Comparison of ENCODE assay signal across 8 cellular contexts in genomic region chr12:107684029-107684790, GRCh38. TPM values are rescaled to one million over a fixed set of nuclear protein-coding genes. Genes with fewer than 3 reads are reported as not detected.
A peak's percentile ranks its signal among the peaks of the same experiment; 100 is the strongest.
DNase-seq lines count a peak whose midpoint lies in the region; ATAC-seq, FAIRE-seq and TF ChIP-seq lines count a peak whose summit lies in the region.
"Had no signal": no experiment of that assay in that cellular context is flagged by ENCODE, and none has a peak within 500 bp of the region (broad histone marks: within the 10 kb centered on the region; RNA-seq: fewer than 3 reads in every experiment).

No MANE protein-coding gene starts in this region.

- H3K27ac ChIP-seq in DOHH2 (ENCODE audit: low read depth, low read length) = no peak overlapping the region
- no peak overlapping the region for H3K27ac ChIP-seq in Karpas-422 (ENCODE audit: low read length)
- H3K27ac ChIP-seq in GM12878 (ENCODE audit: control insufficient read depth, insufficient read depth) = no peak overlapping the region
- no peak overlapping the region for H3K27ac ChIP-seq in body of pancreas
- no peak overlapping the region for H3K27ac ChIP-seq in sigmoid colon

- H3F3A ChIP-seq in DOHH2 (ENCODE audit: control insufficient read depth, insufficient read depth) = no peaks in the 10 kb centered on the region

- H4K20me1 ChIP-seq in DOHH2 (ENCODE audit: control insufficient read depth, insufficient read depth, low read depth, low read length) (no peaks in the 10 kb centered on the region), Karpas-422 (ENCODE audit: insufficient read depth, low read depth, low read length) (no peaks in the 10 kb centered on the region), GM12878 (ENCODE audit: control insufficient read depth, insufficient read depth) (no peaks in the 10 kb centered on the region)

- TF ChIP-seq POLR2A in GM12878 (IDR thresholded peaks at IDR 0.05; ENCODE audit: low read depth, low read length) (no peak), body of pancreas (IDR thresholded peaks at IDR 0.05) (no peak), sigmoid colon (IDR thresholded peaks at IDR 0.05) (no peak)

- H3K9me2 ChIP-seq in DOHH2 (replicated peaks; ENCODE audit: control insufficient read depth, low read length) = no peaks in the 10 kb centered on the region
- no peaks in the 10 kb centered on the region for H3K9me2 ChIP-seq in Karpas-422 (replicated peaks; ENCODE audit: insufficient read depth, low read length)

- no peak for TF ChIP-seq EP300 in GM12878 (IDR thresholded peaks at IDR 0.05; ENCODE audit: borderline replicate concordance in 1 of 2, control insufficient read depth in 1 of 2, low read depth in 2 of 2, low read length in 2 of 2)
- TF ChIP-seq EP300 in sigmoid colon (IDR thresholded peaks at IDR 0.05) = no peak

- TF ChIP-seq CTCF in DOHH2 (IDR thresholded peaks at IDR 0.05; ENCODE audit: low read depth, low read length, poor library complexity, severe bottlenecking) (no peak), GM12878 (IDR thresholded peaks at IDR 0.05 in 2 of 3, conservative IDR thresholded peaks at IDR 0.05 in 1 of 3; ENCODE audit: control insufficient read depth in 2 of 3, extremely low read depth in 1 of 3, insufficient read depth in 1 of 3, low read depth in 3 of 3, low read length in 3 of 3) (no peak), nephron (IDR thresholded peaks at IDR 0.05; ENCODE audit: unreplicated experiment in 3 of 3) (no peak), body of pancreas (IDR thresholded peaks at IDR 0.05) (no peak), sigmoid colon (IDR thresholded peaks at IDR 0.05) (no peak)

- peak overlapping the region; percentile 94 to 98 (median 97) for H3K4me3 Mint-ChIP-seq in nephron

- RAD21 ChIA-PET in GM12878 (lab: Charles Lee; ENCODE audit: unreplicated experiment) = interaction anchor here (0.9 to 1.0 kb wide), 2 partner anchors 8 to 201 kb away, joined by 3 read pairs; no protein-coding TSS in a partner anchor

- H3K27me3 Mint-ChIP-seq in nephron (ENCODE audit: low read depth) = peaks cover 7% of the 10 kb centered on the region

- no TSS peak for BruUV-seq in GM12878 (replicated peaks; lab: Mats Ljungman, UMichigan)

- peak overlapping the region; percentile 93 to 97 (median 96) for H3K27ac Mint-ChIP-seq in nephron

- intact Hi-C loops in GM12878 (cut with micrococcal nuclease; ENCODE audit: unreplicated experiment) (loop anchor here (2.0 kb wide), 1 partner anchor 77 kb away; the partner anchor contains the start of gene PRDM4), body of pancreas (cut with DNase I) (no loop called here), sigmoid colon (cut with DNase I) (loop anchor here (2.0 to 10.0 kb wide), 2 partner anchors 77 to 831 kb away; partner anchors contain the start of genes FICD and PRDM4)

- DNase-seq in Karpas-422 (no peak), GM12878 (ENCODE audit: low read depth, low spot score) (no peak), SHP77 treated with DMSO at 0.1 percent for 48 hours (lab: John Stamatoyannopoulos, UW) (no peak), body of pancreas (no peak), sigmoid colon (no peak)
- DNase-seq: hypothalamus had no signal

- POLR2A ChIA-PET in GM12878 (lab: Charles Lee) = interaction anchor here (1.4 kb wide), 1 partner anchor 75 kb away, joined by 3 read pairs; no protein-coding TSS in a partner anchor

- no peak for TF ChIP-seq RAD21 in GM12878 (IDR thresholded peaks at IDR 0.05; ENCODE audit: insufficient read depth, low read depth, low read length)

- H3K9ac ChIP-seq in Karpas-422 (ENCODE audit: low read length) (peak overlapping the region; percentile 90), GM12878 (ENCODE audit: control insufficient read depth, insufficient read depth, low read length) (no peak overlapping the region; the same call in 1 of the 2 replicates)

- peaks cover 16% of the 10 kb centered on the region for H3K36me3 Mint-ChIP-seq in nephron (ENCODE audit: low read depth)

- H3K4me1 Mint-ChIP-seq in nephron = peaks cover 23% of the 10 kb centered on the region

- H3K4me2 ChIP-seq in DOHH2 (ENCODE audit: low read length) = peak overlapping the region; percentile 86
- peak overlapping the region; percentile 92 for H3K4me2 ChIP-seq in Karpas-422 (ENCODE audit: low read depth, low read length, poor library complexity, severe bottlenecking)
- peak overlapping the region; percentile 94 for H3K4me2 ChIP-seq in GM12878 (ENCODE audit: control insufficient read depth, insufficient read depth)

- peak overlapping the region; percentile 98 for H3K4me3 ChIP-seq in DOHH2 (ENCODE audit: low read length)
- H3K4me3 ChIP-seq in Karpas-422 (ENCODE audit: low read length) = peak overlapping the region; percentile 88
- peak overlapping the region; percentile 93; the same call in 1 of the 2 replicates for H3K4me3 ChIP-seq in GM12878
- H3K4me3 ChIP-seq in body of pancreas = no peak overlapping the region
- H3K4me3 ChIP-seq in sigmoid colon = no peak overlapping the region

- H3K9me3 ChIP-seq in DOHH2 (ENCODE audit: control insufficient read depth, insufficient read depth, low read length) (no peaks in the 10 kb centered on the region), Karpas-422 (ENCODE audit: low read length) (no peaks in the 10 kb centered on the region), GM12878 (replicated peaks; ENCODE audit: control insufficient read depth, insufficient read depth, low read length) (no peaks in the 10 kb centered on the region; the same call in 2 of the 3 replicates), body of pancreas (no peaks in the 10 kb centered on the region), sigmoid colon (no peaks in the 10 kb centered on the region)

- WGBS in GM12878 (ENCODE audit: insufficient coverage, insufficient replicate concordance, low lambda C conversion rate, missing lambda C conversion rate) = 65% methylated on average over 3 of the region's 3 CpGs
- 63 to 76% methylated on average over 3 of the region's 3 CpGs for WGBS in body of pancreas, 2 donors
- 62 to 83% methylated on average over 3 of the region's 3 CpGs for WGBS in sigmoid colon, 2 donors

- H3K36me3 ChIP-seq in DOHH2 (ENCODE audit: control insufficient read depth, low read length) (peaks cover 21% of the 10 kb centered on the region), Karpas-422 (ENCODE audit: insufficient read depth, low read length) (peaks cover 10% of the 10 kb centered on the region; the same call in 1 of the 2 replicates), GM12878 (ENCODE audit: control insufficient read depth in 2 of 2, insufficient read depth in 2 of 2, low read length in 1 of 2) (peaks cover 0 to 7% of the 10 kb centered on the region in 2 experiments; a peak in 2 of 4 replicates), body of pancreas (replicated peaks in 1 of 2; ENCODE audit: insufficient read depth in 1 of 2, low read depth in 2 of 2) (peaks cover 0 to 8% of the 10 kb centered on the region in 2 donors), sigmoid colon (peaks cover 0 to 10% (median 6%) of the 10 kb centered on the region in 4 donors)

- SMC1A ChIA-PET in GM12878 (lab: Charles Lee; ENCODE audit: uncharacterized antibody, unreplicated experiment) = interaction anchor here (0.7 to 1.0 kb wide), 2 partner anchors 75 to 84 kb away, joined by 3 read pairs; no protein-coding TSS in a partner anchor

- FAIRE-seq in GM12878 (lab: Jason Lieb, UNC) = no peak

- no peaks in the 10 kb centered on the region for H3K9me3 Mint-ChIP-seq in nephron

- H3K4me1 ChIP-seq in DOHH2 (ENCODE audit: control insufficient read depth, low read length) = peaks cover 22% of the 10 kb centered on the region
- peaks cover 21% of the 10 kb centered on the region for H3K4me1 ChIP-seq in Karpas-422 (ENCODE audit: low read length)
- H3K4me1 ChIP-seq in GM12878 (ENCODE audit: control insufficient read depth, insufficient read depth, low read length) = peaks cover 3% of the 10 kb centered on the region; the same call in 1 of the 2 replicates
- peaks cover 16% of the 10 kb centered on the region for H3K4me1 ChIP-seq in body of pancreas
- peaks cover 0 to 26% (median 18%) of the 10 kb centered on the region in 4 donors for H3K4me1 ChIP-seq in sigmoid colon

- H2AFZ ChIP-seq in Karpas-422 (ENCODE audit: low read length) (0 out of 2 replicates have a peak overlapping the region, but pooled peaks have one; percentile 55), GM12878 (ENCODE audit: control insufficient read depth, low read depth, low read length) (peak overlapping the region; percentile 32; the same call in 1 of the 2 replicates)

- H3K27me3 ChIP-seq in DOHH2 (ENCODE audit: control insufficient read depth, low read length) = peaks cover 7% of the 10 kb centered on the region
- H3K27me3 ChIP-seq in Karpas-422 (ENCODE audit: low read length) = no peaks in the 10 kb centered on the region
- no peaks in the 10 kb centered on the region for H3K27me3 ChIP-seq in GM12878 (replicated peaks in 1 of 2; ENCODE audit: control insufficient read depth in 2 of 2, insufficient read depth in 2 of 2, low read length in 1 of 2)
- no peaks in the 10 kb centered on the region for H3K27me3 ChIP-seq in body of pancreas
- H3K27me3 ChIP-seq in sigmoid colon = peaks cover 0 to 8% (median 0%) of the 10 kb centered on the region in 3 donors

- no peak for ATAC-seq in GM12878
- ATAC-seq in body of pancreas = no peak

- in situ Hi-C loops in GM12878 (cut with MboI) = loop anchor here (25.0 kb wide), 1 partner anchor 828 kb away; the partner anchor contains the start of gene FICD

- CTCF ChIA-PET in GM12878 (lab: Yijun Ruan, JAX) = interaction anchor here (1.4 to 4.5 kb wide), 6 partner anchors 8 to 228 kb away, joined by 3 to 31 read pairs (median 8); no protein-coding TSS in a partner anchor

- H3K79me2 ChIP-seq in DOHH2 (ENCODE audit: control insufficient read depth, low read length) (peaks cover 34% of the 10 kb centered on the region), Karpas-422 (ENCODE audit: low read length) (peaks cover 28% of the 10 kb centered on the region), GM12878 (ENCODE audit: control insufficient read depth, insufficient read depth, low read length) (peaks cover 25% of the 10 kb centered on the region)

RNA-seq across cellular contexts. Expression of gene PWP1, which starts 1.4 kb away (rescaled TPM):
- 37.4 and 43.1 TPM in 2 replicates for total RNA-seq in Karpas-422 (2014; rRNA removed; shearing (Covaris generic); ENCODE audit: low replicate concordance)
- 112 and 139 TPM in 2 replicates for total RNA-seq in GM12878 (2013; cell fraction: nucleolus; rRNA removed)
- total RNA-seq in GM12878 (2014; rRNA removed) = 42.4 and 46.3 TPM in 2 replicates
- total RNA-seq in GM12878 (2014; rRNA removed; fragmentation: Illumina TruSeq; extraction: Trizol) = 64.0 and 65.2 TPM in 2 replicates
- 45.7 and 49.4 TPM in 2 replicates for total RNA-seq in GM12878 (2021)
- polyA plus RNA-seq in GM12878 (2011; ENCODE audit: low read depth) = 41.1 TPM
- polyA plus RNA-seq in GM12878 (2011; rRNA removed) = 93.0 and 117 TPM in 2 replicates
- 80.2 and 100 TPM in 2 replicates for polyA plus RNA-seq in GM12878 (2011; cell fraction: cytosol; rRNA removed)
- 53.7 and 106 TPM in 2 replicates for polyA plus RNA-seq in GM12878 (2011; cell fraction: nucleus; rRNA removed)
- 35.0 and 42.6 TPM in 2 replicates for polyA plus RNA-seq in GM12878 (2012)
- 76.1 and 83.5 TPM in 2 replicates for polyA plus RNA-seq in GM12878 (2014; fragmentation: Illumina TruSeq; extraction: Trizol)
- polyA plus RNA-seq in GM12878 (2014; fragmentation: Nextera tagmentation; extraction: Ambion mirVana) = 100 to 1,000 TPM; 244 to 283 TPM
- polyA plus RNA-seq in GM12878 (2014; rRNA removed) = 37.4 and 46.5 TPM in 2 replicates
- 100 to 1,000 TPM in 1 of 2 experiments, 10 to 100 TPM in 1; 99.4 to 108 TPM for polyA plus RNA-seq in GM12878 (2016; fragmentation: Nextera tagmentation; extraction: Ambion mirVana)
- polyA minus RNA-seq in GM12878 (2011; rRNA and poly(A)+ RNA removed) = 33.7 and 59.5 TPM in 2 replicates
- 20.8 TPM in 2 replicates for polyA minus RNA-seq in GM12878 (2011; cell fraction: cytosol; rRNA and poly(A)+ RNA removed)
- polyA minus RNA-seq in GM12878 (2011; cell fraction: nucleus; rRNA and poly(A)+ RNA removed) = 14.0 and 26.3 TPM in 2 replicates
- total RNA-seq in body of pancreas = 10 to 100 TPM; 48.8 to 97.9 TPM
- total RNA-seq in sigmoid colon = 10 to 100 TPM; 49.9 to 98.3 (median 75.8) TPM
- 10 to 100 TPM; 15.3 to 31.8 (median 22.8) TPM for polyA plus RNA-seq in sigmoid colon

Comparison
In these comparisons a context has a peak if more than half of its experiments do, and no peak if none do; other contexts are left out.
1. H3K4me3 ChIP-seq: peak in DOHH2 (single experiment), Karpas-422 (single experiment) and GM12878 (single experiment); none in body of pancreas (0 of 2) and sigmoid colon (0 of 4).
2. Peak in every context shown above with its lines, with median percentiles within 50 percentile points of each other: H3K4me2 ChIP-seq.